Comparison of ENCODE assay signal across 9 cellular contexts in genomic region chrX:96182366-96182765, GRCh38.
DNase-seq lines count a peak whose midpoint lies in the region; ATAC-seq and TF ChIP-seq lines count a peak whose summit lies in the region.
"Had no signal": no experiment of that assay in that cellular context is flagged by ENCODE, and none has a peak within 500 bp of the region (broad histone marks: within the 10 kb centered on the region; RNA-seq: fewer than 3 reads in every experiment).

No MANE protein-coding gene starts in this region.

- H3K9ac ChIP-seq in mammary epithelial cell (ENCODE audit: insufficient read depth, low read length), result no peak overlapping the region

- dilution Hi-C loops in mammary epithelial cell (cut with HindIII; ENCODE audit: low sequenced_read_pairs), result no loop called here

- no peak overlapping the region for H2AFZ ChIP-seq in mammary epithelial cell (ENCODE audit: low read depth, low read length)

- H4K20me1 ChIP-seq in mammary epithelial cell (ENCODE audit: insufficient read depth, low read length), result no peaks in the 10 kb centered on the region

- H3K27ac Mint-ChIP-seq in neural crest cell (ENCODE audit: unreplicated experiment), result no peak overlapping the region
- H3K27ac Mint-ChIP-seq in T-cell, result no peak overlapping the region

- CTCF ChIA-PET in mammary epithelial cell (lab: Charles Lee; ENCODE audit: low non-redundant PET), result interaction anchor here (0.7 to 0.8 kb wide), 2 partner anchors 289 to 417 kb away, joined by 3 to 7 read pairs; no protein-coding TSS in a partner anchor
- CTCF ChIA-PET in T-cell (lab: Charles Lee), result no interaction called here

- H3K4me2 ChIP-seq in mammary epithelial cell (ENCODE audit: insufficient read depth, low read depth, low read length), result no peak overlapping the region

- no peak for ATAC-seq in T-cell (replicated peaks in 1 of 4)

- H3K9me3 Mint-ChIP-seq in neural crest cell (no peaks in the 10 kb centered on the region), T-cell (peaks cover 0 to 6% (median 0%) of the 10 kb centered on the region in 3 donors)

- POLR2A ChIA-PET in T-cell (lab: Charles Lee), result no interaction called here

- 57% methylated on average over 1 of the region's 1 CpG for WGBS in mammary epithelial cell (ENCODE audit: low coverage, missing lambda C conversion rate)

- H3K4me3 Mint-ChIP-seq in neural crest cell (no peak overlapping the region), T-cell (no peak overlapping the region)

- no peak overlapping the region for H3K4me3 ChIP-seq in mammary epithelial cell (replicated peaks in 1 of 3; ENCODE audit: insufficient read depth in 1 of 3, low read depth in 2 of 3, low read length in 3 of 3)

- intact Hi-C loops in mammary epithelial cell (cut with micrococcal nuclease) (loop anchor here (1.0 to 10.0 kb wide), 2 partner anchors 417 to 838 kb away; no protein-coding TSS in a partner anchor), posterior vena cava (cut with DNase I) (loop anchor here in 1 of 2 donors (10.0 kb wide), 1 partner anchor 62 kb away; no protein-coding TSS in a partner anchor)

- no peaks in the 10 kb centered on the region for H3K27me3 ChIP-seq in mammary epithelial cell (ENCODE audit: insufficient read depth, low read length)

- H3K79me2 ChIP-seq in mammary epithelial cell (ENCODE audit: insufficient read depth, low read length), result no peaks in the 10 kb centered on the region

- BruUV-seq in mammary epithelial cell (replicated peaks; lab: Mats Ljungman, UMichigan), result no TSS peak

- TF ChIP-seq CTCF in GM13977 (IDR thresholded peaks at IDR 0.05; ENCODE audit: extremely low read depth, insufficient read depth, missing control alignments) (peak; percentile 34), LNCAP (IDR thresholded peaks at IDR 0.05) (peak; percentile 74), mammary epithelial cell (conservative IDR thresholded peaks at IDR 0.05 in 1 of 2, IDR thresholded peaks at IDR 0.05 in 1 of 2; ENCODE audit: extremely low read depth in 1 of 2, insufficient read depth in 1 of 2, low read depth in 1 of 2, low read length in 2 of 2) (peak; percentile 63 to 71), neural crest cell (conservative IDR thresholded peaks at IDR 0.05) (peak; percentile 60)

- H3K27me3 Mint-ChIP-seq in neural crest cell (ENCODE audit: low read depth) (no peaks in the 10 kb centered on the region), T-cell (peaks cover 0 to 15% of the 10 kb centered on the region in 2 donors)

- no peaks in the 10 kb centered on the region for H3K4me1 Mint-ChIP-seq in neural crest cell
- no peaks in the 10 kb centered on the region for H3K4me1 Mint-ChIP-seq in T-cell

- H3K4me1 ChIP-seq in mammary epithelial cell (ENCODE audit: insufficient read depth, low read length), result peaks cover 11% of the 10 kb centered on the region

- in situ Hi-C loops in GM13977 (cut with MboI; ENCODE audit: low pct_unique_long_range_greater_than_20kb, low sequenced_read_pairs, unreplicated experiment) (no loop called here), mammary epithelial cell (cut with MboI; ENCODE audit: low sequenced_read_pairs in 2 of 2) (loop anchor here in 1 of 2 donors (25.0 kb wide), 2 partner anchors 420 to 845 kb away; no protein-coding TSS in a partner anchor)

- no peak overlapping the region for H3K27ac ChIP-seq in mammary epithelial cell (ENCODE audit: insufficient read depth, low read depth, low read length)

- DNase-seq in GM13977 (ENCODE audit: low spot score), result no peak
- peak; percentile 8 for DNase-seq in mammary epithelial cell
- peak; percentile 9 for DNase-seq in neural crest cell (ENCODE audit: low read depth, low spot score)
- DNase-seq in activated CD4-positive, alpha-beta T cell treated with anti-CD3 and anti-CD28 coated beads, Interleukin-2, amount 50 U/mL, for 48 hours, result no peak
- DNase-seq in T-cell, result no peak
- DNase-seq in activated T-cell treated with anti-CD3 and anti-CD28 coated beads for 4 hours, result no peak
- DNase-seq in posterior vena cava (ENCODE audit: low spot score), result no peak
- DNase-seq: midbrain had no signal

- no peaks in the 10 kb centered on the region for H3K36me3 ChIP-seq in mammary epithelial cell (ENCODE audit: insufficient read depth, low read length)

- H3K36me3 Mint-ChIP-seq in neural crest cell (ENCODE audit: low read depth), result no peaks in the 10 kb centered on the region
- H3K36me3 Mint-ChIP-seq in T-cell, result no peaks in the 10 kb centered on the region

- no peaks in the 10 kb centered on the region for H3K9me3 ChIP-seq in mammary epithelial cell (replicated peaks; ENCODE audit: insufficient read depth, low read length)

Comparison
In these comparisons a context has a peak if more than half of its experiments do, and no peak if none do; other contexts are left out.
1. DNase-seq: peak in mammary epithelial cell (single experiment) and neural crest cell (single experiment); none in GM13977 (single experiment), activated CD4-positive, alpha-beta T cell treated with anti-CD3 and anti-CD28 coated beads, Interleukin-2, amount 50 U/mL, for 48 hours (0 of 2), T-cell (0 of 34), activated T-cell treated with anti-CD3 and anti-CD28 coated beads for 4 hours (single experiment) and posterior vena cava (single experiment).
2. Peak in every context shown above with its lines, with median percentiles within 50 percentile points of each other: CTCF ChIP-seq.